ENCODE assay signal across 21 cellular contexts in genomic region chr5:179871506-179871905, GRCh38. TPM values are rescaled to one million over a fixed set of nuclear protein-coding genes. Genes with fewer than 3 reads are reported as not detected.
DNase-seq lines count a peak whose midpoint lies in the region; ATAC-seq, FAIRE-seq and TF ChIP-seq lines count a peak whose summit lies in the region.
"Had no signal": no experiment of that assay in that cellular context is flagged by ENCODE, and none has a peak within 500 bp of the region (broad histone marks: within the 10 kb centered on the region; RNA-seq: fewer than 3 reads in every experiment).

No MANE protein-coding gene starts in this region.

- intact Hi-C loops in left ventricle myocardium superior (cut with micrococcal nuclease) = no loop called here
- intact Hi-C loops in left cardiac atrium (cut with DNase I) = no loop called here
- intact Hi-C loops in posterior vena cava (cut with DNase I) = no loop called here

- H3K36me3 Mint-ChIP-seq in endothelial cell (ENCODE audit: low read depth, unreplicated experiment) (peaks cover 25% of the 10 kb centered on the region), glutamatergic neuron (ENCODE audit: unreplicated experiment) (no peaks in the 10 kb centered on the region)

- H3K9me3 Mint-ChIP-seq in endothelial cell (ENCODE audit: unreplicated experiment) = no peaks in the 10 kb centered on the region
- peaks cover 11% of the 10 kb centered on the region for H3K9me3 Mint-ChIP-seq in glutamatergic neuron (ENCODE audit: unreplicated experiment)
- H3K9me3 Mint-ChIP-seq: CD4-positive, CD25-positive, alpha-beta regulatory T cell; CD8-positive, alpha-beta memory T cell had no signal

- TF ChIP-seq CTCF in endothelial cell (IDR thresholded peaks at IDR 0.05; ENCODE audit: unreplicated experiment) (no peak), glutamatergic neuron (IDR thresholded peaks at IDR 0.05; ENCODE audit: partially characterized antibody, unreplicated experiment) (no peak)

- peaks cover 4% of the 10 kb centered on the region for H3K4me1 Mint-ChIP-seq in endothelial cell (ENCODE audit: unreplicated experiment)
- H3K4me1 Mint-ChIP-seq in glutamatergic neuron (ENCODE audit: low read depth, unreplicated experiment) = peaks cover 7% of the 10 kb centered on the region
- H3K4me1 Mint-ChIP-seq: CD4-positive, CD25-positive, alpha-beta regulatory T cell; CD8-positive, alpha-beta memory T cell had no signal

- H3K27ac Mint-ChIP-seq in endothelial cell (ENCODE audit: unreplicated experiment) (no peak overlapping the region), glutamatergic neuron (ENCODE audit: unreplicated experiment) (no peak overlapping the region)

- peak; percentile 26 for DNase-seq in left ventricle myocardium superior
- no peak for DNase-seq in left cardiac atrium
- no peak for DNase-seq in endothelial cell (ENCODE audit: low spot score)
- DNase-seq in posterior vena cava (ENCODE audit: low spot score) = peak; percentile 71
- no peak for DNase-seq in HTR-8/SVneo (ENCODE audit: insufficient read length, low spot score)
- DNase-seq in COLO668 (lab: John Stamatoyannopoulos, UW; ENCODE audit: unreplicated experiment) = no peak
- no peak for DNase-seq in glutamatergic neuron
- DNase-seq: ACHN; BE2C; C1 segment of cervical spinal cord; Caco-2; CD4-positive, CD25-positive, alpha-beta regulatory T cell; CD8-positive, alpha-beta memory T cell; DMS153; DMS79; GDM1; GOT3 had no signal

- H3K27me3 Mint-ChIP-seq in endothelial cell (ENCODE audit: unreplicated experiment) (peaks cover 15% of the 10 kb centered on the region), glutamatergic neuron (ENCODE audit: unreplicated experiment) (peaks cover 5% of the 10 kb centered on the region)
- H3K27me3 Mint-ChIP-seq: CD4-positive, CD25-positive, alpha-beta regulatory T cell; CD8-positive, alpha-beta memory T cell had no signal

- ATAC-seq in left ventricle myocardium superior (peak; percentile 6), left cardiac atrium (no peak)

- no peak for FAIRE-seq in HTR-8/SVneo (lab: Jason Lieb, UNC)
- FAIRE-seq: A204.1, D721Med, GM12892, GM18507 had no signal

- peak overlapping the region; percentile 42 for H3K4me3 Mint-ChIP-seq in endothelial cell (ENCODE audit: unreplicated experiment)
- no peak overlapping the region for H3K4me3 Mint-ChIP-seq in glutamatergic neuron (ENCODE audit: unreplicated experiment)
- H3K4me3 Mint-ChIP-seq: CD4-positive, CD25-positive, alpha-beta regulatory T cell; CD8-positive, alpha-beta memory T cell had no signal

RNA-seq across cellular contexts. Expression of gene MRNIP, which starts 12.9 kb away (rescaled TPM):
- total RNA-seq in left ventricle myocardium superior = 14.8 TPM
- total RNA-seq in left cardiac atrium = 10 to 100 TPM; 11.1 to 12.7 TPM
- total RNA-seq in endothelial cell (ENCODE audit: unreplicated experiment) = 38.5 TPM
- 10 to 100 TPM; 17.3 to 20.1 TPM for total RNA-seq in posterior vena cava
- 60.2 TPM for total RNA-seq in glutamatergic neuron (ENCODE audit: unreplicated experiment)

RNA-seq across cellular contexts. Expression of gene TBC1D9B, which starts 36.2 kb away (rescaled TPM):
- 37.1 TPM for total RNA-seq in left ventricle myocardium superior
- 10 to 100 TPM; 43.5 to 53.5 TPM for total RNA-seq in left cardiac atrium
- total RNA-seq in endothelial cell (ENCODE audit: unreplicated experiment) = 138 TPM
- total RNA-seq in posterior vena cava = 10 to 100 TPM; 85.0 to 90.5 TPM
- total RNA-seq in glutamatergic neuron (ENCODE audit: unreplicated experiment) = 81.8 TPM

RNA-seq across cellular contexts. Expression of gene SQSTM1, which starts 50.8 kb away (rescaled TPM):
- 434 TPM for total RNA-seq in left ventricle myocardium superior
- total RNA-seq in left cardiac atrium = 100 to 1,000 TPM; 302 to 316 TPM
- 82.2 TPM for total RNA-seq in endothelial cell (ENCODE audit: unreplicated experiment)
- 100 to 1,000 TPM; 245 to 333 TPM for total RNA-seq in posterior vena cava
- 97.0 TPM for total RNA-seq in glutamatergic neuron (ENCODE audit: unreplicated experiment)

Comparison
In these comparisons a context has a peak if more than half of its experiments do, and no peak if none do; other contexts are left out.
1. DNase-seq: peak in left ventricle myocardium superior (single experiment) and posterior vena cava (single experiment); none in left cardiac atrium (single experiment), endothelial cell (single experiment), HTR-8/SVneo (single experiment), COLO668 (single experiment) and glutamatergic neuron (single experiment).